Comparison of ENCODE assay signal across 8 cellular contexts in genomic region chr5:35230043-35230611, GRCh38. TPM values are rescaled to one million over a fixed set of nuclear protein-coding genes. Genes with fewer than 3 reads are reported as not detected.
DNase-seq lines count a peak whose midpoint lies in the region; ATAC-seq and TF ChIP-seq lines count a peak whose summit lies in the region.

Gene PRLR, minus strand, starts transcription at chr5:35230487. Its CDS starts 140,867 bp downstream, at chr5:35089620.

- under 1% methylated on average over 42 of the region's 42 CpGs for WGBS in right cardiac atrium

- DNase-seq in A673 (ENCODE audit: low spot score) (peak; percentile 27), HK-2 (ENCODE audit: unreplicated experiment) (peak; percentile 17), right cardiac atrium (peak; percentile 49 to 69 (median 58)), retina (peak; percentile 82), GM19238 (ENCODE audit: insufficient read length, low spot score) (no peak), natural killer cell (no peak)
- no peak for DNase-seq in activated T-helper 2 cell treated with anti-CD3 and anti-CD28 coated beads, Interferon-gamma antibody, Interleukin-2, Interleukin-4, amounts not matched to agents 10 μg/mL and 5 μg/mL and 100 μg/mL, durations not matched to agents 14 hours and 24 hours and 36 hours (ENCODE audit: low spot score)

- peak within 1 kb of the TSS; percentile 6 for H3K4me3 Mint-ChIP-seq in activated T-helper 2 cell treated with anti-CD3 and anti-CD28 coated beads, Interferon-gamma antibody, Interleukin-2, Interleukin-4, amounts not matched to agents 10 μg/mL and 5 μg/mL and 100 μg/mL, durations not matched to agents 14 hours and 24 hours and 36 hours (ENCODE audit: low read depth)
- H3K4me3 Mint-ChIP-seq in natural killer cell = no peak within 1 kb of the TSS

- H3K4me3 ChIP-seq in A673 (ENCODE audit: low read depth, low read length, poor library complexity, severe bottlenecking) (peak within 1 kb of the TSS; percentile 34), right cardiac atrium (ENCODE audit: low read length) (peak within 1 kb of the TSS; percentile 48)

- no peaks in the 10 kb centered on the region for H3K36me3 ChIP-seq in A673 (ENCODE audit: insufficient read depth, low read length, poor library complexity, severe bottlenecking)

- H3K4me1 Mint-ChIP-seq in activated T-helper 2 cell treated with anti-CD3 and anti-CD28 coated beads, Interferon-gamma antibody, Interleukin-2, Interleukin-4, amounts not matched to agents 10 μg/mL and 5 μg/mL and 100 μg/mL, durations not matched to agents 14 hours and 24 hours and 36 hours (ENCODE audit: low read depth) = peaks cover 7% of the 10 kb centered on the region
- peaks cover 0 to 7% of the 10 kb centered on the region in 2 donors for H3K4me1 Mint-ChIP-seq in natural killer cell

- peaks cover 4% of the 10 kb centered on the region for H3K4me1 ChIP-seq in A673 (ENCODE audit: insufficient read depth, low read length, poor library complexity, severe bottlenecking)
- H3K4me1 ChIP-seq in right cardiac atrium (ENCODE audit: control insufficient read depth, insufficient read depth, low read length) = no peaks in the 10 kb centered on the region

- H3K9me3 ChIP-seq in A673 (ENCODE audit: low read depth, low read length, poor library complexity, severe bottlenecking) = no peaks in the 10 kb centered on the region
- no peaks in the 10 kb centered on the region for H3K9me3 ChIP-seq in right cardiac atrium (ENCODE audit: control insufficient read depth, low read length)

- H3K27ac ChIP-seq in A673 (ENCODE audit: low read depth, low read length, poor library complexity, severe bottlenecking) (no peak within 1 kb of the TSS), right cardiac atrium (ENCODE audit: low read length) (no peak within 1 kb of the TSS)

- H3K27ac Mint-ChIP-seq in activated T-helper 2 cell treated with anti-CD3 and anti-CD28 coated beads, Interferon-gamma antibody, Interleukin-2, Interleukin-4, amounts not matched to agents 10 μg/mL and 5 μg/mL and 100 μg/mL, durations not matched to agents 14 hours and 24 hours and 36 hours = no peak within 1 kb of the TSS
- no peak within 1 kb of the TSS for H3K27ac Mint-ChIP-seq in natural killer cell

- ATAC-seq in GM18909 (IDR thresholded peaks at IDR 0.05; ENCODE audit: poor library complexity, unreplicated experiment) = peak; percentile 19
- peak; percentile 75 to 76 for ATAC-seq in right cardiac atrium
- ATAC-seq in natural killer cell = no peak

- intact Hi-C loops in A673 (cut with micrococcal nuclease; ENCODE audit: unreplicated experiment) (no loop called here), right cardiac atrium (cut with DNase I) (no loop called here), natural killer cell (cut with micrococcal nuclease) (no loop called here)
- intact Hi-C loops in activated T-helper 2 cell treated with anti-CD3 and anti-CD28 coated beads, Interferon-gamma antibody, Interleukin-2, Interleukin-4, amounts not matched to agents 10 μg/mL and 5 μg/mL and 100 μg/mL, durations not matched to agents 14 hours and 24 hours and 36 hours (cut with micrococcal nuclease) = no loop called here

- H3K27me3 Mint-ChIP-seq in activated T-helper 2 cell treated with anti-CD3 and anti-CD28 coated beads, Interferon-gamma antibody, Interleukin-2, Interleukin-4, amounts not matched to agents 10 μg/mL and 5 μg/mL and 100 μg/mL, durations not matched to agents 14 hours and 24 hours and 36 hours (ENCODE audit: low read depth) = peaks cover 43% of the 10 kb centered on the region
- H3K27me3 Mint-ChIP-seq in natural killer cell (ENCODE audit: low read depth in 2 of 2) = peaks cover 33 to 47% of the 10 kb centered on the region in 2 donors

- TF ChIP-seq CTCF in A673 (conservative IDR thresholded peaks at IDR 0.05; ENCODE audit: low read depth, low read length) = no peak
- TF ChIP-seq CTCF in natural killer cell (IDR thresholded peaks at IDR 0.05) = no peak

- H3K27me3 ChIP-seq in A673 (replicated peaks; ENCODE audit: insufficient read depth, low read depth, low read length, poor library complexity) (peaks cover 39% of the 10 kb centered on the region), right cardiac atrium (ENCODE audit: control insufficient read depth, insufficient read depth) (no peaks in the 10 kb centered on the region)

- no TSS peak for BruUV-seq in A673 (replicated peaks; lab: Mats Ljungman, UMichigan)

- no peaks in the 10 kb centered on the region for H3K36me3 Mint-ChIP-seq in activated T-helper 2 cell treated with anti-CD3 and anti-CD28 coated beads, Interferon-gamma antibody, Interleukin-2, Interleukin-4, amounts not matched to agents 10 μg/mL and 5 μg/mL and 100 μg/mL, durations not matched to agents 14 hours and 24 hours and 36 hours (ENCODE audit: low read depth)
- no peaks in the 10 kb centered on the region for H3K36me3 Mint-ChIP-seq in natural killer cell

- H3K9me3 Mint-ChIP-seq in activated T-helper 2 cell treated with anti-CD3 and anti-CD28 coated beads, Interferon-gamma antibody, Interleukin-2, Interleukin-4, amounts not matched to agents 10 μg/mL and 5 μg/mL and 100 μg/mL, durations not matched to agents 14 hours and 24 hours and 36 hours = no peaks in the 10 kb centered on the region
- H3K9me3 Mint-ChIP-seq in natural killer cell = no peaks in the 10 kb centered on the region

- CTCF ChIA-PET in A673 (lab: Charles Lee) = no interaction called here

- POLR2A ChIA-PET in A673 (lab: Charles Lee; ENCODE audit: low non-redundant PET) = interaction anchor here (0.7 kb wide), 1 partner anchor 301 kb away, joined by 4 read pairs; no protein-coding TSS in a partner anchor

RNA-seq across cellular contexts. Expression of gene PRLR, which starts in this region (rescaled TPM):
- total RNA-seq in A673 (2021) = 0.22 TPM in 1 of 2 replicates, not detected in the other
- not detected in 2 replicates for total RNA-seq in activated T-helper 2 cell treated with anti-CD3 and anti-CD28 coated beads, Interferon-gamma antibody, Interleukin-2, Interleukin-4, amounts not matched to agents 10 μg/mL and 5 μg/mL and 100 μg/mL, durations not matched to agents 14 hours and 24 hours and 36 hours
- total RNA-seq in right cardiac atrium = 1 to 10 TPM in 2 of 4 donors, under 1 TPM in 2; 0.88 to 1.7 (median 1.3) TPM
- 0.20 TPM for polyA plus RNA-seq in right cardiac atrium
- total RNA-seq in natural killer cell = under 1 TPM; 0.05 to 0.16 (median 0.09) TPM

Comparison
In these comparisons a context has a peak if more than half of its experiments do, and no peak if none do; other contexts are left out.
1. Peak in DNase-seq and H3K4me3 ChIP-seq in A673; RNA of the gene not detected or under 1 TPM.
2. DNase-seq: peak in HK-2 (single experiment), right cardiac atrium (3 of 3) and retina (single experiment); none in activated T-helper 2 cell treated with anti-CD3 and anti-CD28 coated beads, Interferon-gamma antibody, Interleukin-2, Interleukin-4, amounts not matched to agents 10 μg/mL and 5 μg/mL and 100 μg/mL, durations not matched to agents 14 hours and 24 hours and 36 hours (single experiment), GM19238 (single experiment) and natural killer cell (single experiment).
3. ATAC-seq: peak in GM18909 (single experiment) and right cardiac atrium (2 of 2); none in natural killer cell (0 of 3).